Comparison of ENCODE assay signal across 2 cellular contexts in the genomic region with DNA sequence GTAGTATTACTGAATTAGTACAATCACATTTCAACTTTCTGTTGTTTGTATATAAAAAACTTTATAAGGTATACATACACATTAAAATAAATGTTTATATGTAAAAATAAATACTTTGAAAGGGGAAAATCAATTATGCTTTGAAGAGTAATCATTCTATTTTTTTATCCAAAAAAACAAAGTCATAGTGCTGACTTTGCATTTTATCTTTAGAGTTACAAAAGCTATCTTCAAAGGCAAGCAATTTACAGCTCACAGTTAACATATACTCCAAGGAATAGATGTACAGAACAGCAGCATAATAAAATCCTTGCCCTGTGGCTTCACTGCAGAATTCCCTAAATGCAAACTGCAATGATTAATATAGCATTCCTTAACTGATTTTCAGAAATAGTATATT.
A peak's percentile ranks its signal among the peaks of the same experiment; 100 is the strongest.
TF ChIP-seq lines count a peak whose summit lies in the region.

No MANE protein-coding gene starts in this region.

TF ChIP-seq in HepG2, 621 proteins besides CTCF, POLR2A, EP300 and RAD21:
- TF ChIP-seq ATRX (CRISPR knock-in tag; IDR thresholded peaks at IDR 0.05; ENCODE audit: borderline replicate concordance) = no peak
- peak; percentile 90 to 98 for TF ChIP-seq MAFK (conservative IDR thresholded peaks at IDR 0.05 in 1 of 2, IDR thresholded peaks at IDR 0.05 in 1 of 2; ENCODE audit: low read length in 2 of 2)
- peak; percentile 96 for TF ChIP-seq MAFF (IDR thresholded peaks at IDR 0.05; ENCODE audit: low read depth, low read length)
- no peak for TF ChIP-seq ZNF691 (CRISPR knock-in tag; IDR thresholded peaks at IDR 0.05; ENCODE audit: borderline replicate concordance, low read depth)
- TF ChIP-seq ZNF670 (CRISPR knock-in tag; IDR thresholded peaks at IDR 0.05; ENCODE audit: borderline replicate concordance) = no peak

TF ChIP-seq in H1, 55 proteins besides CTCF, POLR2A, EP300 and RAD21:
- TF ChIP-seq SRF (IDR thresholded peaks at IDR 0.05; ENCODE audit: low read depth, low read length) (no peak), ATF3 (IDR thresholded peaks at IDR 0.05; ENCODE audit: insufficient read depth, low read depth, low read length) (no peak), MAFK (IDR thresholded peaks at IDR 0.05; ENCODE audit: low read depth, low read length) (peak; percentile 80), CHD2 (IDR thresholded peaks at IDR 0.05; ENCODE audit: low read length) (no peak)
